1 cellular context compared by ENCODE assay signal in the genomic region with DNA sequence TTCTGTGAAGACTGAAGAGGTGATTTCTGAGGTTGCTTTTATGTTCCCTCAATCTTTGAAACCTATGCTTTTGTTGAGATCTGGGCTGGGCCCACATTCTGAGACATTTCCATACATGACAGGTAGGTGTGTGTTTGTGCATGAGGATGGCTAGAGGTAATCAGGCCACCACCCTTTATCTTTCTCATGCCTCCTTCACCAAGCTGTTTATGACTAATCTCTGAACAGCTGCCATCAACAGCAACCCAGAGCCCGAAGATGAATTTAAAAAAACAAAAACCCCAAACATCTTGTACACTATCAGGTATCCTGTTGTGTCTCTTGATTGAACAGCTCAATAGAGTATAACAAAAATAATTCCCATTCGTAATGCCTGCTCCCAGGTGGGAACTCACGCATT.
TF ChIP-seq lines count a peak whose summit lies in the region.

No MANE protein-coding gene starts in this region.

TF ChIP-seq in H1, 55 proteins besides CTCF, POLR2A, EP300 and RAD21:
- TF ChIP-seq MAFK (IDR thresholded peaks at IDR 0.05; ENCODE audit: low read depth, low read length) (no peak), HDAC6 (IDR thresholded peaks at IDR 0.05; ENCODE audit: low read depth, low read length) (no peak), GABPA (IDR thresholded peaks at IDR 0.05; ENCODE audit: borderline replicate concordance, insufficient read depth, low read length) (no peak), SP1 (IDR thresholded peaks at IDR 0.05; ENCODE audit: low read depth, low read length) (no peak), TAF7 (optimal IDR thresholded peaks at IDR 0.05; ENCODE audit: borderline replicate concordance, low read depth, low read length) (no peak)
- TF ChIP-seq, protein P1, sequence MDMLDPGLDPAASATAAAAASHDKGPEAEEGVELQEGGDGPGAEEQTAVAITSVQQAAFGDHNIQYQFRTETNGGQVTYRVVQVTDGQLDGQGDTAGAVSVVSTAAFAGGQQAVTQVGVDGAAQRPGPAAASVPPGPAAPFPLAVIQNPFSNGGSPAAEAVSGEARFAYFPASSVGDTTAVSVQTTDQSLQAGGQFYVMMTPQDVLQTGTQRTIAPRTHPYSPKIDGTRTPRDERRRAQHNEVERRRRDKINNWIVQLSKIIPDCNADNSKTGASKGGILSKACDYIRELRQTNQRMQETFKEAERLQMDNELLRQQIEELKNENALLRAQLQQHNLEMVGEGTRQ (IDR thresholded peaks at IDR 0.05; ENCODE audit: low read length): no peak
